Comparison of ENCODE assay signal across 13 cellular contexts in the genomic region with DNA sequence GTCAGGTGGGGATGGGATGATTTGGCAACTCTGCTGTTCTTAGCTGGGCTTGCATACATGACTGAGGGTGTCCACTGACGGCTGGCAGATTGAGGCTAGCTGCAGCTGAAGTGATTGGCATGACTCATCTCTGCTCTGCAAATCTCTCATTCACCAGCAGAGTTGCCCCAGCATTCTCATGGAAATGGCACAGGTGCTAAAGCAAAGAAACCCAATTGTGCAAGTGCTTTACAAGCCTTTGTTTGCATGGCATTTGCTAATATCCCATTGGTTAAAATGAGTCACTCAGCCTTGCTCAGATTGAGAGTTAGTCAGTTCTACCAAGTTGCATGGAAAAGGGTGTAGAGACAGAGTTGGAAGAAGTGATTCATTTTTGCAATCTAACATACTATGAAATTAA.
DNase-seq lines count a peak whose midpoint lies in the region; ATAC-seq and TF ChIP-seq lines count a peak whose summit lies in the region.
"Had no signal": no experiment of that assay in that cellular context is flagged by ENCODE, and none has a peak within 500 bp of the region (broad histone marks: within the 10 kb centered on the region; RNA-seq: fewer than 3 reads in every experiment).

No MANE protein-coding gene starts in this region.

- no peaks in the 10 kb centered on the region for H4K20me1 ChIP-seq in mammary epithelial cell (ENCODE audit: insufficient read depth, low read length)

- no peaks in the 10 kb centered on the region for H3K79me2 ChIP-seq in mammary epithelial cell (ENCODE audit: insufficient read depth, low read length)

- H3K4me2 ChIP-seq in mammary epithelial cell (ENCODE audit: insufficient read depth, low read depth, low read length), result no peak overlapping the region

- H3K4me1 Mint-ChIP-seq in natural killer cell, result no peaks in the 10 kb centered on the region
- H3K4me1 Mint-ChIP-seq: CD8-positive, alpha-beta memory T cell had no signal

- H3K36me3 ChIP-seq in HUES64 (ENCODE audit: insufficient read depth, low read length) (no peaks in the 10 kb centered on the region), mammary epithelial cell (ENCODE audit: insufficient read depth, low read length) (no peaks in the 10 kb centered on the region)

- TF ChIP-seq CTCF in mammary epithelial cell (conservative IDR thresholded peaks at IDR 0.05 in 1 of 2, IDR thresholded peaks at IDR 0.05 in 1 of 2; ENCODE audit: extremely low read depth in 1 of 2, insufficient read depth in 1 of 2, low read depth in 1 of 2, low read length in 2 of 2), result peak; percentile 49 to 55
- TF ChIP-seq CTCF in natural killer cell (IDR thresholded peaks at IDR 0.05), result no peak

- H3K9me3 ChIP-seq in HUES64 (ENCODE audit: insufficient read depth, low read depth, low read length), result peaks cover 21% of the 10 kb centered on the region
- H3K9me3 ChIP-seq in mammary epithelial cell (replicated peaks; ENCODE audit: insufficient read depth, low read length), result peaks cover 3% of the 10 kb centered on the region

- no peak overlapping the region for H3K27ac Mint-ChIP-seq in natural killer cell
- H3K27ac Mint-ChIP-seq: activated naive CD8-positive, alpha-beta T cell; CD8-positive, alpha-beta memory T cell had no signal

- dilution Hi-C loops in mammary epithelial cell (cut with HindIII; ENCODE audit: low sequenced_read_pairs), result no loop called here

- no peak overlapping the region for H3K4me3 Mint-ChIP-seq in natural killer cell
- H3K4me3 Mint-ChIP-seq: activated naive CD8-positive, alpha-beta T cell; CD8-positive, alpha-beta memory T cell had no signal

- no peaks in the 10 kb centered on the region for H3K36me3 Mint-ChIP-seq in natural killer cell
- H3K36me3 Mint-ChIP-seq: activated naive CD8-positive, alpha-beta T cell; CD8-positive, alpha-beta memory T cell had no signal

- no peak overlapping the region for H2AFZ ChIP-seq in mammary epithelial cell (ENCODE audit: low read depth, low read length)

- H3K27ac ChIP-seq in HUES64 (ENCODE audit: low read depth, low read length) (peak overlapping the region; percentile 86), mammary epithelial cell (ENCODE audit: insufficient read depth, low read depth, low read length) (no peak overlapping the region)

- intact Hi-C loops in mammary epithelial cell (cut with micrococcal nuclease) (loop anchor here (5.0 kb wide), 1 partner anchor 203 kb away; no protein-coding TSS in a partner anchor), natural killer cell (cut with micrococcal nuclease) (no loop called here)

- in situ Hi-C loops in mammary epithelial cell (cut with MboI; ENCODE audit: low sequenced_read_pairs in 2 of 2), result no loop called here

- no peak overlapping the region for H3K4me3 ChIP-seq in HUES64 (ENCODE audit: low read length)
- no peak overlapping the region for H3K4me3 ChIP-seq in mammary epithelial cell (replicated peaks in 1 of 3; ENCODE audit: insufficient read depth in 1 of 3, low read depth in 2 of 3, low read length in 3 of 3)

- DNase-seq in DMS153 (lab: John Stamatoyannopoulos, UW) (peak; percentile 68), mammary epithelial cell (peak; percentile 97), iris pigment epithelial cell (ENCODE audit: low read depth) (peak; percentile 64), natural killer cell (no peak)
- DNase-seq: activated CD8-positive, alpha-beta memory T cell treated with anti-CD3 and anti-CD28 coated beads for 24 hours; CD8-positive, alpha-beta memory T cell; kidney; T-helper 1 cell had no signal

- H3K4me1 ChIP-seq in HUES64 (ENCODE audit: insufficient read depth, low read length) (peaks cover 14% of the 10 kb centered on the region), mammary epithelial cell (ENCODE audit: insufficient read depth, low read length) (no peaks in the 10 kb centered on the region)

- H3K9ac ChIP-seq in HUES64 (ENCODE audit: low read depth, low read length), result no peak overlapping the region
- no peak overlapping the region for H3K9ac ChIP-seq in mammary epithelial cell (ENCODE audit: insufficient read depth, low read length)

- ATAC-seq in natural killer cell (no peak), HG02852 (IDR thresholded peaks at IDR 0.05; ENCODE audit: unreplicated experiment) (no peak), GM18858 (IDR thresholded peaks at IDR 0.05; ENCODE audit: unreplicated experiment) (no peak), HG03457 (IDR thresholded peaks at IDR 0.05; ENCODE audit: unreplicated experiment) (no peak)

- CTCF ChIA-PET in mammary epithelial cell (lab: Charles Lee; ENCODE audit: low non-redundant PET), result no interaction called here

- H3K9me3 Mint-ChIP-seq in natural killer cell, result peaks cover 2 to 3% of the 10 kb centered on the region in 2 donors

- H3K27me3 Mint-ChIP-seq in natural killer cell (ENCODE audit: low read depth in 2 of 2), result no peaks in the 10 kb centered on the region
- H3K27me3 Mint-ChIP-seq: activated naive CD8-positive, alpha-beta T cell had no signal

- 16% methylated on average over 1 of the region's 1 CpG for WGBS in HUES64
- WGBS in mammary epithelial cell (ENCODE audit: low coverage, missing lambda C conversion rate), result 23% methylated on average over 1 of the region's 1 CpG

- H3K27me3 ChIP-seq in HUES64 (ENCODE audit: insufficient read depth, low read length), result no peaks in the 10 kb centered on the region
- no peaks in the 10 kb centered on the region for H3K27me3 ChIP-seq in mammary epithelial cell (ENCODE audit: insufficient read depth, low read length)

- BruUV-seq in mammary epithelial cell (replicated peaks; lab: Mats Ljungman, UMichigan), result no TSS peak
